ENCODE assay signal across 8 cellular contexts in genomic region chrX:71282514-71283408, GRCh38. TPM values are rescaled to one million over a fixed set of nuclear protein-coding genes. Genes with fewer than 3 reads are reported as not detected.
A peak's percentile ranks its signal among the peaks of the same experiment; 100 is the strongest.
DNase-seq lines count a peak whose midpoint lies in the region; ATAC-seq and TF ChIP-seq lines count a peak whose summit lies in the region.

No MANE protein-coding gene starts in this region.

- TF ChIP-seq EP300 in gastroesophageal sphincter (IDR thresholded peaks at IDR 0.05), result no peak

- no peaks in the 10 kb centered on the region for H3K9me3 Mint-ChIP-seq in activated T-cell treated with anti-CD3 and anti-CD28 coated beads, Interleukin-2, amount 50 U/mL, for 72 hours

- TF ChIP-seq POLR2A in gastroesophageal sphincter (IDR thresholded peaks at IDR 0.05), result no peak

- H3K4me3 Mint-ChIP-seq in activated T-cell treated with anti-CD3 and anti-CD28 coated beads, Interleukin-2, amount 50 U/mL, for 72 hours, result peak overlapping the region; percentile 95 to 99

- H3K4me3 ChIP-seq in HAP-1, result peak overlapping the region; percentile 96
- peak overlapping the region; percentile 50 to 63 for H3K4me3 ChIP-seq in gastroesophageal sphincter
- peak overlapping the region; percentile 38 for H3K4me3 ChIP-seq in retinal pigment epithelial cell (ENCODE audit: low read length)

- H3K4me1 Mint-ChIP-seq in activated T-cell treated with anti-CD3 and anti-CD28 coated beads, Interleukin-2, amount 50 U/mL, for 72 hours (ENCODE audit: low read depth), result peaks cover 11% of the 10 kb centered on the region

- H3K27me3 Mint-ChIP-seq in activated T-cell treated with anti-CD3 and anti-CD28 coated beads, Interleukin-2, amount 50 U/mL, for 72 hours (ENCODE audit: low read depth), result peaks cover 6% of the 10 kb centered on the region

- peak overlapping the region; percentile 68 to 93 (median 88) for H3K27ac ChIP-seq in gastroesophageal sphincter

- H3K27me3 ChIP-seq in HAP-1 (ENCODE audit: low read depth) (no peaks in the 10 kb centered on the region), gastroesophageal sphincter (no peaks in the 10 kb centered on the region)

- 33 to 77% methylated on average over 3 to 4 of the region's 17 CpGs for WGBS in gastroesophageal sphincter (ENCODE audit: low coverage in 1 of 2), 2 donors

- ATAC-seq in GM18498 (IDR thresholded peaks at IDR 0.05; ENCODE audit: unreplicated experiment), result peak; percentile 36
- ATAC-seq in activated T-cell treated with anti-CD3 and anti-CD28 coated beads, Interleukin-2, amount 50 U/mL, for 72 hours (replicated peaks in 1 of 2), result peak; percentile 75
- peak; percentile 77 for ATAC-seq in gastroesophageal sphincter

- no peak for TF ChIP-seq CTCF in gastroesophageal sphincter (IDR thresholded peaks at IDR 0.05)
- TF ChIP-seq CTCF in retinal pigment epithelial cell (conservative IDR thresholded peaks at IDR 0.05; ENCODE audit: low read depth, low read length), result no peak

- in situ Hi-C loops in HAP-1 (cut with MboI; ENCODE audit: low sequenced_read_pairs), result no loop called here

- H3K36me3 ChIP-seq in HAP-1 (replicated peaks) (peaks cover 40% of the 10 kb centered on the region), gastroesophageal sphincter (no peaks in the 10 kb centered on the region)

- H3K9me3 ChIP-seq in HAP-1 (no peaks in the 10 kb centered on the region), gastroesophageal sphincter (no peaks in the 10 kb centered on the region)

- H3K36me3 Mint-ChIP-seq in activated T-cell treated with anti-CD3 and anti-CD28 coated beads, Interleukin-2, amount 50 U/mL, for 72 hours (ENCODE audit: insufficient read depth in 2 of 2), result peaks cover 4 to 13% of the 10 kb centered on the region in 2 donors

- DNase-seq in HAP-1 (ENCODE audit: low spot score in 2 of 2), result peak; percentile 23 to 32
- DNase-seq in NCI-H146 treated with DMSO at 0.1 percent for 48 hours (lab: John Stamatoyannopoulos, UW; ENCODE audit: unreplicated experiment), result peak; percentile 85
- peak; percentile 55 to 61 for DNase-seq in activated T-cell treated with anti-CD3 and anti-CD28 coated beads, Interleukin-2, amount 50 U/mL, for 72 hours
- DNase-seq in retinal pigment epithelial cell (ENCODE audit: low read depth), result peak; percentile 20
- DNase-seq in islet precursor cell, result no peak
- DNase-seq in NCI-H345 treated with DMSO at 0.1 percent for 48 hours (lab: John Stamatoyannopoulos, UW; ENCODE audit: unreplicated experiment), result no peak

- peak overlapping the region; percentile 100 for H3K27ac Mint-ChIP-seq in activated T-cell treated with anti-CD3 and anti-CD28 coated beads, Interleukin-2, amount 50 U/mL, for 72 hours

- H3K4me1 ChIP-seq in HAP-1 (peaks cover 19% of the 10 kb centered on the region), gastroesophageal sphincter (peaks cover 0 to 33% (median 4%) of the 10 kb centered on the region in 3 donors)

RNA-seq across cellular contexts. Expression of gene NONO, which starts 0.7 kb away (rescaled TPM):
- 100 to 1,000 TPM; 539 to 564 TPM for total RNA-seq in activated T-cell treated with anti-CD3 and anti-CD28 coated beads, Interleukin-2, amount 50 U/mL, for 72 hours
- total RNA-seq in gastroesophageal sphincter, result 100 to 1,000 TPM; 196 to 268 (median 213) TPM

RNA-seq across cellular contexts. Expression of gene ITGB1BP2, which starts 18.8 kb away (rescaled TPM):
- 1 to 10 TPM; 6.9 to 7.4 TPM for total RNA-seq in activated T-cell treated with anti-CD3 and anti-CD28 coated beads, Interleukin-2, amount 50 U/mL, for 72 hours
- total RNA-seq in gastroesophageal sphincter, result 10 to 100 TPM in 3 of 4 donors, 1 to 10 TPM in 1; 7.1 to 37.5 (median 25.6) TPM

RNA-seq across cellular contexts. Expression of gene ZMYM3, which starts 28.8 kb away (rescaled TPM):
- total RNA-seq in activated T-cell treated with anti-CD3 and anti-CD28 coated beads, Interleukin-2, amount 50 U/mL, for 72 hours, result 10 to 100 TPM; 26.9 to 36.1 TPM
- 10 to 100 TPM in 3 of 4 donors, 1 to 10 TPM in 1; 9.7 to 18.5 (median 13.4) TPM for total RNA-seq in gastroesophageal sphincter

RNA-seq across cellular contexts. Expression of gene GJB1, which starts 59.7 kb away (rescaled TPM):
- under 1 TPM; 0.28 to 0.31 TPM for total RNA-seq in activated T-cell treated with anti-CD3 and anti-CD28 coated beads, Interleukin-2, amount 50 U/mL, for 72 hours
- total RNA-seq in gastroesophageal sphincter, result not detected

Comparison
In these comparisons a context has a peak if more than half of its experiments do, and no peak if none do; other contexts are left out.
1. DNase-seq: peak in HAP-1 (2 of 2), NCI-H146 treated with DMSO at 0.1 percent for 48 hours (single experiment), activated T-cell treated with anti-CD3 and anti-CD28 coated beads, Interleukin-2, amount 50 U/mL, for 72 hours (2 of 2) and retinal pigment epithelial cell (single experiment); none in islet precursor cell (single experiment) and NCI-H345 treated with DMSO at 0.1 percent for 48 hours (single experiment).
2. H3K4me3 ChIP-seq: peak in every context shown above with its lines; median percentile 96 in HAP-1; 56 in gastroesophageal sphincter; 38 in retinal pigment epithelial cell.
3. Peak in every context shown above with its lines, with median percentiles within 50 percentile points of each other: ATAC-seq.